Comparison of ENCODE assay signal across 24 cellular contexts in the genomic region with DNA sequence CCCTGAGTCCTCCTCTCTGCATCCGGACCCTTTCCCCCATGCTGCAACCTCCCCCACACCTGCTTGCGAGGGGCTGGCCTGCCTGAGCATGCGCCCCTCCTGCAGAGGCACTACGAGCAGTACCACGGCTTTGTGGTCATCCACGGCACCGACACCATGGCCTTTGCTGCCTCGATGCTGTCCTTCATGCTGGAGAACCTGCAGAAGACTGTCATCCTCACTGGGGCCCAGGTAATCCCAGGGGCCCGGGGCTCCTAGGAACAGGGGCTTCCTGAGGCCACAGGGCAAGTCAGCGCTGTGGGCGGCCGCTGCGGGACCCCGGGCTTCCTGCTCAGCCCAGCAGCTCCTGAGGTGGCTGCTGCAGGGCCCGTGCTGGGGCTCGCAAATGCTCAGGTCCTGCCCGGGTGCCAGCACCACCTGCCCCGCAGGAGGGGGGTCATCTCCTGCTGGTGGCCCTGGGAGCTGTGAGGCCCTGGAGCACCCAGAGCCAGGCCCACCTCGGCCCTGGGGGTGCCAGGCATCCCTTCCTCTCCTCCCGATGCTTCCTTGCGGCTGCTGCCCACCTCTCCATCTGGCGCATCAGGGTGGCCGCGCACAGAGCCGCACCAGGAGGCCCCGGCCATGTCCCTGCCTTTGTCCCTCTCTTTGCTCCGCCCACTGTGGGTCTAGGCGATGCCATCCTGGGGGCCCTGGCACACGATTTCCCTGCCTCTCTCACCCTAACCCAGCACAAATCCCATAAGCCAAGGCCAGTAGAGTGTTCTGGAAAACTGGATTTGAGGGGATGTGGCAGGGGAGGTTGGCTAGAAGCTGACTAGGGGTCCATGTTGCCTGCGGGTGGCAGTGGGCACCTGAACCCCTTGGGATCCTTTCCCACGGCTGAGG. TPM values are rescaled to one million over a fixed set of nuclear protein-coding genes. Genes with fewer than 3 reads are reported as not detected.
"Had no signal": no experiment of that assay in that cellular context is flagged by ENCODE, and none has a peak within 500 bp of the region (broad histone marks: within the 10 kb centered on the region; RNA-seq: fewer than 3 reads in every experiment).

No MANE protein-coding gene starts in this region.

- H3K4me3 Mint-ChIP-seq: activated CD4-positive, alpha-beta T cell treated with anti-CD3 and anti-CD28 coated beads, Interleukin-2, amount 10 ng/mL, durations not matched to agents 7 days and 5 days; activated naive CD4-positive, alpha-beta T cell treated with anti-CD3 and anti-CD28 coated beads, Interleukin-2, amount 10 ng/mL, durations not matched to agents 7 days and 5 days; memory B cell; WTC11 had no signal

- H3K27ac ChIP-seq: brain microvascular endothelial cell, gastroesophageal sphincter, heart right ventricle, suprapubic skin, tibial artery had no signal

- H3K9me3 Mint-ChIP-seq: activated CD4-positive, alpha-beta T cell treated with anti-CD3 and anti-CD28 coated beads, Interleukin-2, amount 10 ng/mL, durations not matched to agents 7 days and 5 days; activated naive CD4-positive, alpha-beta T cell treated with anti-CD3 and anti-CD28 coated beads, Interleukin-2, amount 10 ng/mL, durations not matched to agents 7 days and 5 days; memory B cell; naive thymus-derived CD8-positive, alpha-beta T cell; WTC11 had no signal

- H3K4me3 ChIP-seq: gastroesophageal sphincter, heart right ventricle, smooth muscle cell, suprapubic skin, tibial artery had no signal

- DNase-seq: activated CD4-positive, alpha-beta T cell treated with anti-CD3 and anti-CD28 coated beads for 1 hour; activated CD4-positive, alpha-beta T cell treated with anti-CD3 and anti-CD28 coated beads, Interleukin-2, amount 10 ng/mL, durations not matched to agents 7 days and 5 days; activated effector memory CD4-positive, alpha-beta T cell treated with anti-CD3 and anti-CD28 coated beads, Interleukin-2, amount 50 U/mL, for 16 hours; activated naive CD4-positive, alpha-beta T cell treated with anti-CD3 and anti-CD28 coated beads, Interleukin-2, amount 10 ng/mL, durations not matched to agents 7 days and 5 days; amniotic stem cell; brain microvascular endothelial cell; central memory CD4-positive, alpha-beta T cell; midbrain; stimulated activated CD4-positive, alpha-beta T cell treated with anti-CD3 and anti-CD28 coated beads, Interleukin-15, amount 100 ng/mL, for 24 hours; stimulated activated CD4-positive, alpha-beta T cell treated with anti-CD3 and anti-CD28 coated beads, Interleukin-2, amount 100 ng/mL, for 24 hours; tibial artery had no signal

- H3K27me3 ChIP-seq: brain microvascular endothelial cell had no signal

- H3K36me3 Mint-ChIP-seq: activated naive CD4-positive, alpha-beta T cell treated with anti-CD3 and anti-CD28 coated beads, Interleukin-2, amount 10 ng/mL, durations not matched to agents 7 days and 5 days; memory B cell; naive thymus-derived CD8-positive, alpha-beta T cell; WTC11 had no signal

- H3K36me3 ChIP-seq: brain microvascular endothelial cell, gastroesophageal sphincter, heart right ventricle, suprapubic skin, tibial artery had no signal

- H3K27me3 Mint-ChIP-seq: activated CD4-positive, alpha-beta T cell treated with anti-CD3 and anti-CD28 coated beads, Interleukin-2, amount 10 ng/mL, durations not matched to agents 7 days and 5 days had no signal

- H3K9me3 ChIP-seq: gastroesophageal sphincter, heart right ventricle, suprapubic skin, tibial artery had no signal

- H3K27ac Mint-ChIP-seq: activated CD4-positive, alpha-beta T cell treated with anti-CD3 and anti-CD28 coated beads, Interleukin-2, amount 10 ng/mL, durations not matched to agents 7 days and 5 days; activated naive CD4-positive, alpha-beta T cell treated with anti-CD3 and anti-CD28 coated beads, Interleukin-2, amount 10 ng/mL, durations not matched to agents 7 days and 5 days; memory B cell; progenitor cell of endocrine pancreas; WTC11 had no signal

- ATAC-seq: gastroesophageal sphincter had no signal

RNA-seq across cellular contexts. Expression of gene ASPG, which starts 10.2 kb away (rescaled TPM):
- total RNA-seq: activated CD4-positive, alpha-beta T cell treated with anti-CD3 and anti-CD28 coated beads, Interleukin-2, amount 10 ng/mL, durations not matched to agents 7 days and 5 days; astrocyte; endothelial cell of umbilical vein; fibroblast of lung; fibroblast of villous mesenchyme; naive thymus-derived CD8-positive, alpha-beta T cell; osteocyte; progenitor cell of endocrine pancreas had no signal
- polyA plus RNA-seq: endothelial cell of umbilical vein; fibroblast of lung; naive thymus-derived CD8-positive, alpha-beta T cell had no signal

RNA-seq across cellular contexts. Expression of gene KIF26A, which starts 42.7 kb away (rescaled TPM):
- polyA plus RNA-seq: naive thymus-derived CD8-positive, alpha-beta T cell had no signal
